13 cellular contexts compared by ENCODE assay signal in the genomic region with DNA sequence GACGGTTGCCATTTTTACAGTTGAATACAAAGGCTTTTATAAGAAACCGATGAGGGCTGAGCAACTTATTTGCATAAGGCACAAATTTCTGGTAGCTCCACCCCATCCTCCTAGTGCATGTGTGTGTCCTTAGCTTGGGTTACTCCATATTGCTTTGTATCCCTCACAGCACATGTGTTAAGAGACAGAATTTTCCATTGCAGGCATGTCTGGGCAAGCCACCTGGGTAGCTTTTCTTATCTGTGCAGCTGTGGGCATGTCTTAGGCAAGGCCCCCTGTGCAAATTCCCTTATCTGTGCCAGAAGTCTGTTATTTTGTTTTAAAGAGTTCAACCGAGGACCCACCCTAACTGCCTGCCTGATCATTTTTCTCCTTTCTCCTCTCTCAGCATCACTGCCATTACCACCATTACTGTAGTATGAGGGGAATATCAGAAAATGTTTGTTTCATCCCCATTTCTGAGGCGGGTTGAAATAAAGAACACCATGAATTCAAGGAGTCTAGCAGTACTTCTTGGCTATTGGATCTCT.
"Had no signal": no experiment of that assay in that cellular context is flagged by ENCODE, and none has a peak within 500 bp of the region (broad histone marks: within the 10 kb centered on the region; RNA-seq: fewer than 3 reads in every experiment).

No MANE protein-coding gene starts in this region.

- FAIRE-seq: endometrium, TTC549 had no signal

- H3K27me3 Mint-ChIP-seq: activated naive CD4-positive, alpha-beta T cell treated with anti-CD3 and anti-CD28 coated beads, Interleukin-2, amount 10 ng/mL, durations not matched to agents 7 days and 5 days; T-helper 17 cell had no signal

- H3K9me3 Mint-ChIP-seq: activated naive CD4-positive, alpha-beta T cell treated with anti-CD3 and anti-CD28 coated beads, Interleukin-2, amount 10 ng/mL, durations not matched to agents 7 days and 5 days had no signal

- H3K27ac Mint-ChIP-seq: activated naive CD4-positive, alpha-beta T cell treated with anti-CD3 and anti-CD28 coated beads, Interleukin-2, amount 10 ng/mL, durations not matched to agents 7 days and 5 days; T-helper 17 cell had no signal

- H3K36me3 ChIP-seq: colonic mucosa, ovary, upper lobe of left lung had no signal

- H3K4me3 ChIP-seq: colonic mucosa, ovary, upper lobe of left lung had no signal

- H3K4me1 ChIP-seq: colonic mucosa, upper lobe of left lung had no signal

- H3K4me3 Mint-ChIP-seq: activated naive CD4-positive, alpha-beta T cell treated with anti-CD3 and anti-CD28 coated beads, Interleukin-2, amount 10 ng/mL, durations not matched to agents 7 days and 5 days; stimulated activated naive CD8-positive, alpha-beta T cell treated with anti-CD3 and anti-CD28 coated beads, Interleukin-15, amount 100 ng/mL, for 72 hours; T-helper 17 cell had no signal

- H3K27ac ChIP-seq: colonic mucosa, ovary, upper lobe of left lung had no signal

- H3K9me3 ChIP-seq: colonic mucosa, ovary, upper lobe of left lung had no signal

- H3K27me3 ChIP-seq: colonic mucosa, ovary, upper lobe of left lung had no signal

- ATAC-seq: sciatic nerve; stimulated activated naive CD8-positive, alpha-beta T cell treated with anti-CD3 and anti-CD28 coated beads, Interleukin-15, amount 100 ng/mL, for 72 hours; T-helper 17 cell had no signal

- DNase-seq: activated CD4-positive, alpha-beta T cell treated with anti-CD3 and anti-CD28 coated beads, Interleukin-2, amount 50 U/mL, for 1 hour; activated naive CD4-positive, alpha-beta T cell treated with anti-CD3 and anti-CD28 coated beads, Interleukin-2, amount 10 ng/mL, durations not matched to agents 7 days and 5 days; central memory CD4-positive, alpha-beta T cell; colonic mucosa; foreskin melanocyte; kidney glomerular epithelial cell; ovary; stimulated activated naive CD8-positive, alpha-beta T cell treated with anti-CD3 and anti-CD28 coated beads, Interleukin-15, amount 100 ng/mL, for 72 hours; T-helper 17 cell; upper lobe of left lung had no signal

- H3K36me3 Mint-ChIP-seq: activated naive CD4-positive, alpha-beta T cell treated with anti-CD3 and anti-CD28 coated beads, Interleukin-2, amount 10 ng/mL, durations not matched to agents 7 days and 5 days had no signal

- H3K4me1 Mint-ChIP-seq: activated naive CD4-positive, alpha-beta T cell treated with anti-CD3 and anti-CD28 coated beads, Interleukin-2, amount 10 ng/mL, durations not matched to agents 7 days and 5 days; stimulated activated naive CD8-positive, alpha-beta T cell treated with anti-CD3 and anti-CD28 coated beads, Interleukin-15, amount 100 ng/mL, for 72 hours; T-helper 17 cell had no signal
